Comparison of ENCODE assay signal across 1 cellular context in the genomic region with DNA sequence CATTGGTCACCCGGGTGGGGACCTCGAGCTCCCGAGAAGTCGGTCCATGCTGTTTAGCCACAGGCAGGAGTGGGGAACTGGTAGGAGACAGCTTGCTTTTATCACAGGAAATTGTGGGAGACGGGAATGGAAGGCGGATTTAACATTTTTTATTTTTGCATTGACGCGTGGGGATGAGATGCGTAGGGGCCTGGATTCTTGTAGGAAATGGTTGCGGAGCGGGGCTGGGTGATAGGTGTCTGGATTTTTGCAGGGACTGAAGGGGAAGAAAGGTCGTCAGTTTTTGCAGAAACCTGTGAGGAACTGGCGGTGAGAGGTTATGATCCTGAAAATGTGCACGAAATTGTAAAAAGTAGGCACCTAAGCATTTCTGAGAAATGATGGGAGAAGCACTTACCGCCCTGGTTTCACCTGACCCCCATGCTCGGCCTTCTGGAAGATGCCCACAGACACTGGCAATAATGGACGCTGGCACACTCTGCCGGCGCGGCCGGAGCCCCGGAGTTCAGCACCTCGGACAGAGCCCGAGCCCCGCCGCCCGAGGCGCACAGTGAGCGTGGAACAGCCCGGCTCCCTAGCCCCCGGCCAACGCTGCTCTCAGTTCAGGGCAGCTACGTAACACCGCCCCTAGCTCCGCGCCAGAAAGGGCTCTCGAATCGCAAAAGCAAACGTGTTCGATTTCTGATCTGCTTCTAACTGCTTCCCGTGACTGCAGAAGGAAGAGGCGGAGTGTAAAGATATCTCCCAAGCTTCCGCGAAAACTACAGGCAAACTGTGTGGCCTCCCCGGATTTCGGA.
A peak's percentile ranks its signal among the peaks of the same experiment; 100 is the strongest.
TF ChIP-seq lines count a peak whose summit lies in the region.

No MANE protein-coding gene starts in this region.

TF ChIP-seq in HepG2, 621 proteins besides CTCF, POLR2A, EP300 and RAD21 (continues in another document):
- TF ChIP-seq, protein P1, sequence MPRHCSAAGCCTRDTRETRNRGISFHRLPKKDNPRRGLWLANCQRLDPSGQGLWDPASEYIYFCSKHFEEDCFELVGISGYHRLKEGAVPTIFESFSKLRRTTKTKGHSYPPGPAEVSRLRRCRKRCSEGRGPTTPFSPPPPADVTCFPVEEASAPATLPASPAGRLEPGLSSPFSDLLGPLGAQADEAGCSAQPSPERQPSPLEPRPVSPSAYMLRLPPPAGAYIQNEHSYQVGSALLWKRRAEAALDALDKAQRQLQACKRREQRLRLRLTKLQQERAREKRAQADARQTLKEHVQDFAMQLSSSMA (CRISPR knock-in tag; IDR thresholded peaks at IDR 0.05): peak; percentile 46; the same call in 1 of the 2 replicates
- TF ChIP-seq ZSCAN12 (CRISPR knock-in tag; IDR thresholded peaks at IDR 0.05): peak; percentile 87; the same call in 1 of the 2 replicates
- TF ChIP-seq, protein P2, sequence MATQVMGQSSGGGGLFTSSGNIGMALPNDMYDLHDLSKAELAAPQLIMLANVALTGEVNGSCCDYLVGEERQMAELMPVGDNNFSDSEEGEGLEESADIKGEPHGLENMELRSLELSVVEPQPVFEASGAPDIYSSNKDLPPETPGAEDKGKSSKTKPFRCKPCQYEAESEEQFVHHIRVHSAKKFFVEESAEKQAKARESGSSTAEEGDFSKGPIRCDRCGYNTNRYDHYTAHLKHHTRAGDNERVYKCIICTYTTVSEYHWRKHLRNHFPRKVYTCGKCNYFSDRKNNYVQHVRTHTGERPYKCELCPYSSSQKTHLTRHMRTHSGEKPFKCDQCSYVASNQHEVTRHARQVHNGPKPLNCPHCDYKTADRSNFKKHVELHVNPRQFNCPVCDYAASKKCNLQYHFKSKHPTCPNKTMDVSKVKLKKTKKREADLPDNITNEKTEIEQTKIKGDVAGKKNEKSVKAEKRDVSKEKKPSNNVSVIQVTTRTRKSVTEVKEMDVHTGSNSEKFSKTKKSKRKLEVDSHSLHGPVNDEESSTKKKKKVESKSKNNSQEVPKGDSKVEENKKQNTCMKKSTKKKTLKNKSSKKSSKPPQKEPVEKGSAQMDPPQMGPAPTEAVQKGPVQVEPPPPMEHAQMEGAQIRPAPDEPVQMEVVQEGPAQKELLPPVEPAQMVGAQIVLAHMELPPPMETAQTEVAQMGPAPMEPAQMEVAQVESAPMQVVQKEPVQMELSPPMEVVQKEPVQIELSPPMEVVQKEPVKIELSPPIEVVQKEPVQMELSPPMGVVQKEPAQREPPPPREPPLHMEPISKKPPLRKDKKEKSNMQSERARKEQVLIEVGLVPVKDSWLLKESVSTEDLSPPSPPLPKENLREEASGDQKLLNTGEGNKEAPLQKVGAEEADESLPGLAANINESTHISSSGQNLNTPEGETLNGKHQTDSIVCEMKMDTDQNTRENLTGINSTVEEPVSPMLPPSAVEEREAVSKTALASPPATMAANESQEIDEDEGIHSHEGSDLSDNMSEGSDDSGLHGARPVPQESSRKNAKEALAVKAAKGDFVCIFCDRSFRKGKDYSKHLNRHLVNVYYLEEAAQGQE (IDR thresholded peaks at IDR 0.05; ENCODE audit: borderline replicate concordance in 1 of 2, low read depth in 1 of 2, low read length in 2 of 2): peak; percentile 92 to 97
- no peak for TF ChIP-seq ZNF337 (CRISPR knock-in tag; IDR thresholded peaks at IDR 0.05; ENCODE audit: borderline replicate concordance, low read depth)
- 0 out of 2 replicates have a peak, but pooled peaks have one; percentile 30 for TF ChIP-seq ZNF792 (CRISPR knock-in tag; IDR thresholded peaks at IDR 0.05)
- peak; percentile 68; the same call in 1 of the 2 replicates for TF ChIP-seq ZFP37 (CRISPR knock-in tag; IDR thresholded peaks at IDR 0.05; ENCODE audit: borderline replicate concordance)
- TF ChIP-seq ZNF780A (CRISPR knock-in tag; IDR thresholded peaks at IDR 0.05): no peak
- TF ChIP-seq, protein P3, sequence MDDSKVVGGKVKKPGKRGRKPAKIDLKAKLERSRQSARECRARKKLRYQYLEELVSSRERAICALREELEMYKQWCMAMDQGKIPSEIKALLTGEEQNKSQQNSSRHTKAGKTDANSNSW (CRISPR knock-in tag; IDR thresholded peaks at IDR 0.05; ENCODE audit: borderline replicate concordance): no peak
- peak; percentile 27; the same call in 1 of the 2 replicates for TF ChIP-seq ZNF138 (CRISPR knock-in tag; IDR thresholded peaks at IDR 0.05; ENCODE audit: low read depth)
- TF ChIP-seq BORCS8-MEF2B (CRISPR knock-in tag; IDR thresholded peaks at IDR 0.05): peak; percentile 78; the same call in 1 of the 2 replicates
- TF ChIP-seq TBX2 (CRISPR knock-in tag; IDR thresholded peaks at IDR 0.05; ENCODE audit: borderline replicate concordance): 0 out of 2 replicates have a peak, but pooled peaks have one; percentile 35
- no peak; the same call in 1 of the 2 replicates for TF ChIP-seq HOXD1 (CRISPR knock-in tag; IDR thresholded peaks at IDR 0.05)
- TF ChIP-seq, protein P4, sequence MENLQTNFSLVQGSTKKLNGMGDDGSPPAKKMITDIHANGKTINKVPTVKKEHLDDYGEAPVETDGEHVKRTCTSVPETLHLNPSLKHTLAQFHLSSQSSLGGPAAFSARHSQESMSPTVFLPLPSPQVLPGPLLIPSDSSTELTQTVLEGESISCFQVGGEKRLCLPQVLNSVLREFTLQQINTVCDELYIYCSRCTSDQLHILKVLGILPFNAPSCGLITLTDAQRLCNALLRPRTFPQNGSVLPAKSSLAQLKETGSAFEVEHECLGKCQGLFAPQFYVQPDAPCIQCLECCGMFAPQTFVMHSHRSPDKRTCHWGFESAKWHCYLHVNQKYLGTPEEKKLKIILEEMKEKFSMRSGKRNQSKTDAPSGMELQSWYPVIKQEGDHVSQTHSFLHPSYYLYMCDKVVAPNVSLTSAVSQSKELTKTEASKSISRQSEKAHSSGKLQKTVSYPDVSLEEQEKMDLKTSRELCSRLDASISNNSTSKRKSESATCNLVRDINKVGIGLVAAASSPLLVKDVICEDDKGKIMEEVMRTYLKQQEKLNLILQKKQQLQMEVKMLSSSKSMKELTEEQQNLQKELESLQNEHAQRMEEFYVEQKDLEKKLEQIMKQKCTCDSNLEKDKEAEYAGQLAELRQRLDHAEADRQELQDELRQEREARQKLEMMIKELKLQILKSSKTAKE (CRISPR knock-in tag; IDR thresholded peaks at IDR 0.05; ENCODE audit: borderline replicate concordance): no peak
- 0 out of 2 replicates have a peak, but pooled peaks have one; percentile 40 for TF ChIP-seq ZNF737 (CRISPR knock-in tag; IDR thresholded peaks at IDR 0.05; ENCODE audit: borderline replicate concordance)
- TF ChIP-seq HNRNPLL (IDR thresholded peaks at IDR 0.05; ENCODE audit: low read depth, low read length, poor library complexity, severe bottlenecking): peak; percentile 48
- TF ChIP-seq, protein P5, sequence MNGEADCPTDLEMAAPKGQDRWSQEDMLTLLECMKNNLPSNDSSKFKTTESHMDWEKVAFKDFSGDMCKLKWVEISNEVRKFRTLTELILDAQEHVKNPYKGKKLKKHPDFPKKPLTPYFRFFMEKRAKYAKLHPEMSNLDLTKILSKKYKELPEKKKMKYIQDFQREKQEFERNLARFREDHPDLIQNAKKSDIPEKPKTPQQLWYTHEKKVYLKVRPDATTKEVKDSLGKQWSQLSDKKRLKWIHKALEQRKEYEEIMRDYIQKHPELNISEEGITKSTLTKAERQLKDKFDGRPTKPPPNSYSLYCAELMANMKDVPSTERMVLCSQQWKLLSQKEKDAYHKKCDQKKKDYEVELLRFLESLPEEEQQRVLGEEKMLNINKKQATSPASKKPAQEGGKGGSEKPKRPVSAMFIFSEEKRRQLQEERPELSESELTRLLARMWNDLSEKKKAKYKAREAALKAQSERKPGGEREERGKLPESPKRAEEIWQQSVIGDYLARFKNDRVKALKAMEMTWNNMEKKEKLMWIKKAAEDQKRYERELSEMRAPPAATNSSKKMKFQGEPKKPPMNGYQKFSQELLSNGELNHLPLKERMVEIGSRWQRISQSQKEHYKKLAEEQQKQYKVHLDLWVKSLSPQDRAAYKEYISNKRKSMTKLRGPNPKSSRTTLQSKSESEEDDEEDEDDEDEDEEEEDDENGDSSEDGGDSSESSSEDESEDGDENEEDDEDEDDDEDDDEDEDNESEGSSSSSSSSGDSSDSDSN (CRISPR knock-in tag; IDR thresholded peaks at IDR 0.05): no peak
- TF ChIP-seq, protein P6, sequence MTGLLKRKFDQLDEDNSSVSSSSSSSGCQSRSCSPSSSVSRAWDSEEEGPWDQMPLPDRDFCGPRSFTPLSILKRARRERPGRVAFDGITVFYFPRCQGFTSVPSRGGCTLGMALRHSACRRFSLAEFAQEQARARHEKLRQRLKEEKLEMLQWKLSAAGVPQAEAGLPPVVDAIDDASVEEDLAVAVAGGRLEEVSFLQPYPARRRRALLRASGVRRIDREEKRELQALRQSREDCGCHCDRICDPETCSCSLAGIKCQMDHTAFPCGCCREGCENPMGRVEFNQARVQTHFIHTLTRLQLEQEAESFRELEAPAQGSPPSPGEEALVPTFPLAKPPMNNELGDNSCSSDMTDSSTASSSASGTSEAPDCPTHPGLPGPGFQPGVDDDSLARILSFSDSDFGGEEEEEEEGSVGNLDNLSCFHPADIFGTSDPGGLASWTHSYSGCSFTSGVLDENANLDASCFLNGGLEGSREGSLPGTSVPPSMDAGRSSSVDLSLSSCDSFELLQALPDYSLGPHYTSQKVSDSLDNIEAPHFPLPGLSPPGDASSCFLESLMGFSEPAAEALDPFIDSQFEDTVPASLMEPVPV (CRISPR knock-in tag; IDR thresholded peaks at IDR 0.05): no peak
- TF ChIP-seq, protein P7, sequence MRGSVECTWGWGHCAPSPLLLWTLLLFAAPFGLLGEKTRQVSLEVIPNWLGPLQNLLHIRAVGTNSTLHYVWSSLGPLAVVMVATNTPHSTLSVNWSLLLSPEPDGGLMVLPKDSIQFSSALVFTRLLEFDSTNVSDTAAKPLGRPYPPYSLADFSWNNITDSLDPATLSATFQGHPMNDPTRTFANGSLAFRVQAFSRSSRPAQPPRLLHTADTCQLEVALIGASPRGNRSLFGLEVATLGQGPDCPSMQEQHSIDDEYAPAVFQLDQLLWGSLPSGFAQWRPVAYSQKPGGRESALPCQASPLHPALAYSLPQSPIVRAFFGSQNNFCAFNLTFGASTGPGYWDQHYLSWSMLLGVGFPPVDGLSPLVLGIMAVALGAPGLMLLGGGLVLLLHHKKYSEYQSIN (CRISPR knock-in tag; IDR thresholded peaks at IDR 0.05; ENCODE audit: borderline replicate concordance): peak; percentile 69; the same call in 1 of the 2 replicates
- peak; percentile 76; the same call in 1 of the 2 replicates for TF ChIP-seq ZSCAN20 (CRISPR knock-in tag; IDR thresholded peaks at IDR 0.05; ENCODE audit: borderline replicate concordance)
- TF ChIP-seq, protein P8, sequence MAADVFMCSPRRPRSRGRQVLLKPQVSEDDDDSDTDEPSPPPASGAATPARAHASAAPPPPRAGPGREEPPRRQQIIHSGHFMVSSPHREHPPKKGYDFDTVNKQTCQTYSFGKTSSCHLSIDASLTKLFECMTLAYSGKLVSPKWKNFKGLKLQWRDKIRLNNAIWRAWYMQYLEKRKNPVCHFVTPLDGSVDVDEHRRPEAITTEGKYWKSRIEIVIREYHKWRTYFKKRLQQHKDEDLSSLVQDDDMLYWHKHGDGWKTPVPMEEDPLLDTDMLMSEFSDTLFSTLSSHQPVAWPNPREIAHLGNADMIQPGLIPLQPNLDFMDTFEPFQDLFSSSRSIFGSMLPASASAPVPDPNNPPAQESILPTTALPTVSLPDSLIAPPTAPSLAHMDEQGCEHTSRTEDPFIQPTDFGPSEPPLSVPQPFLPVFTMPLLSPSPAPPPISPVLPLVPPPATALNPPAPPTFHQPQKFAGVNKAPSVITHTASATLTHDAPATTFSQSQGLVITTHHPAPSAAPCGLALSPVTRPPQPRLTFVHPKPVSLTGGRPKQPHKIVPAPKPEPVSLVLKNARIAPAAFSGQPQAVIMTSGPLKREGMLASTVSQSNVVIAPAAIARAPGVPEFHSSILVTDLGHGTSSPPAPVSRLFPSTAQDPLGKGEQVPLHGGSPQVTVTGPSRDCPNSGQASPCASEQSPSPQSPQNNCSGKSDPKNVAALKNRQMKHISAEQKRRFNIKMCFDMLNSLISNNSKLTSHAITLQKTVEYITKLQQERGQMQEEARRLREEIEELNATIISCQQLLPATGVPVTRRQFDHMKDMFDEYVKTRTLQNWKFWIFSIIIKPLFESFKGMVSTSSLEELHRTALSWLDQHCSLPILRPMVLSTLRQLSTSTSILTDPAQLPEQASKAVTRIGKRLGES (CRISPR knock-in tag; IDR thresholded peaks at IDR 0.05; ENCODE audit: borderline replicate concordance): peak; percentile 81; the same call in 1 of the 2 replicates
- TF ChIP-seq ZNF446 (CRISPR knock-in tag; IDR thresholded peaks at IDR 0.05): peak; percentile 54; the same call in 1 of the 2 replicates
- TF ChIP-seq ZNF30 (CRISPR knock-in tag; IDR thresholded peaks at IDR 0.05): no peak
- no peak for TF ChIP-seq RFX3 (CRISPR knock-in tag; IDR thresholded peaks at IDR 0.05)
